8 cellular contexts compared by ENCODE assay signal in the genomic region with DNA sequence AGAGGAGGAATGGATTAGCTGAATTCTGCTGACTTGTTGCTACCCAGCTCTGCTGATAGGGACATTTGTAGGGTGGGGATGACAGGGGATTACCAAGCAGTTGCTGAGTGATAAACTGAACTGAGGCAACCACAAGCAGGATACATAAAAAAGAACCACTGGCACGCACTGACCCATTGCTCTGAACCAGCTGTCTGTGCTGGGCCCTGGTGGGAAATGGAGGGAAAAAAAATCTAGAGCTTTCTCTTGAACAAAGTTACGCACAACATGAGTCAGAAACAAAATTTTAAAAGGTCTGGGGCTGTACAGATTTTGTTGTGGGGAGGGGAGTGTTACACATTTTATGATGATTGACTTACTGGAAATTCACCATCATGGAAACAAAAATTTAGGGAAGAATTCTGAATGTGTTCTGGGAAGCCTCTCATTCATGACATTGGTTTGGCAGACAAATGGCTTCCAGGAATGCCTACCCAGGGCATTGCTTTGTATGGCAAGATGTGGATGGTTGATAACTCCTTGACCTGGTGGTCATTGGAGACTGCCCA. TPM values are rescaled to one million over a fixed set of nuclear protein-coding genes. Genes with fewer than 3 reads are reported as not detected.
DNase-seq lines count a peak whose midpoint lies in the region; ATAC-seq, FAIRE-seq and TF ChIP-seq lines count a peak whose summit lies in the region.

No MANE protein-coding gene starts in this region.

- peaks cover 56% of the 10 kb centered on the region for H3K79me2 ChIP-seq in DND-41 (ENCODE audit: insufficient read depth, low read length)

- H4K20me1 ChIP-seq in DND-41 (ENCODE audit: insufficient read depth, low read length): peaks cover 28% of the 10 kb centered on the region

- no peaks in the 10 kb centered on the region for H3K27me3 ChIP-seq in DND-41 (ENCODE audit: insufficient read depth, low read length, poor library complexity)
- no peaks in the 10 kb centered on the region for H3K27me3 ChIP-seq in bronchial epithelial cell (ENCODE audit: control insufficient read depth, insufficient read depth, low read length)
- H3K27me3 ChIP-seq in rectal smooth muscle tissue (ENCODE audit: control insufficient read depth, insufficient read depth, low read length): no peaks in the 10 kb centered on the region

- DNase-seq in DND-41: no peak
- DNase-seq in bronchial epithelial cell (ENCODE audit: low read depth): peak; percentile 63
- no peak for DNase-seq in NCI-H524 (lab: John Stamatoyannopoulos, UW)
- DNase-seq in NCI-H524 treated with DMSO at 0.1 percent for 48 hours (lab: John Stamatoyannopoulos, UW): no peak

- H3K4me3 ChIP-seq in DND-41 (ENCODE audit: low read depth in 1 of 2, low read length in 2 of 2): no peak overlapping the region
- H3K4me3 ChIP-seq in bronchial epithelial cell (ENCODE audit: low read depth, low read length): no peak overlapping the region
- H3K4me3 ChIP-seq in rectal smooth muscle tissue (ENCODE audit: low read length): no peak overlapping the region

- H3K36me3 ChIP-seq in DND-41 (ENCODE audit: insufficient read depth, low read length) (no peaks in the 10 kb centered on the region), bronchial epithelial cell (ENCODE audit: control insufficient read depth, insufficient read depth, low read length) (no peaks in the 10 kb centered on the region), rectal smooth muscle tissue (ENCODE audit: control insufficient read depth, insufficient read depth, low read length) (no peaks in the 10 kb centered on the region)

- H3K4me2 ChIP-seq in DND-41 (ENCODE audit: insufficient read depth, low read length): no peak overlapping the region

- no peak overlapping the region for H2AFZ ChIP-seq in DND-41 (ENCODE audit: low read depth, low read length)

- H3K9me3 ChIP-seq in DND-41 (ENCODE audit: insufficient read depth, low read length, severe bottlenecking): no peaks in the 10 kb centered on the region

- FAIRE-seq in bronchial epithelial cell (lab: Jason Lieb, UNC): no peak

- no peak overlapping the region for H3K9ac ChIP-seq in DND-41 (ENCODE audit: low read depth, low read length)
- H3K9ac ChIP-seq in rectal smooth muscle tissue (ENCODE audit: low read length): no peak overlapping the region

- TF ChIP-seq CTCF in DND-41 (IDR thresholded peaks at IDR 0.05; ENCODE audit: borderline replicate concordance, extremely low read depth, low read length, poor library complexity, severe bottlenecking) (no peak), bronchial epithelial cell (IDR thresholded peaks at IDR 0.05; ENCODE audit: insufficient read depth, low read length, severe bottlenecking) (no peak)

- ATAC-seq in DND-41 (ENCODE audit: insufficient read depth, low read depth) (peak; percentile 33; the same call in 1 of the 3 replicates), GM19438 (IDR thresholded peaks at IDR 0.05; ENCODE audit: low read depth, unreplicated experiment) (peak; percentile 81), HG03469 (IDR thresholded peaks at IDR 0.05; ENCODE audit: unreplicated experiment) (peak; percentile 79), HG02970 (IDR thresholded peaks at IDR 0.05; ENCODE audit: low FRiP score, unreplicated experiment) (no peak)

- H3K27ac ChIP-seq in DND-41 (ENCODE audit: low read length) (no peak overlapping the region), rectal smooth muscle tissue (ENCODE audit: low read depth, low read length) (peak overlapping the region; percentile 75)

- H3K4me1 ChIP-seq in DND-41 (ENCODE audit: insufficient read depth, low read length) (peaks cover 5% of the 10 kb centered on the region), rectal smooth muscle tissue (ENCODE audit: control insufficient read depth, insufficient read depth, low read length) (peaks cover 41% of the 10 kb centered on the region)

RNA-seq across cellular contexts. Expression of gene FOXO3, which starts 37.7 kb away (rescaled TPM):
- total RNA-seq in bronchial epithelial cell: 28.7 and 29.3 TPM in 2 replicates
